Comparison of ENCODE assay signal across 14 cellular contexts in genomic region chr9:92315456-92315855, GRCh38.
"Had no signal": no experiment of that assay in that cellular context is flagged by ENCODE, and none has a peak within 500 bp of the region (broad histone marks: within the 10 kb centered on the region; RNA-seq: fewer than 3 reads in every experiment).

No MANE protein-coding gene starts in this region.

- H3K27ac ChIP-seq: gastroesophageal sphincter, heart right ventricle, lower lobe of right lung, neural progenitor cell, ovary, sigmoid colon, SK-N-MC, spleen had no signal

- H3K4me3 Mint-ChIP-seq: neural progenitor cell had no signal

- H3K9ac ChIP-seq: neural progenitor cell had no signal

- H3K27me3 ChIP-seq: gastroesophageal sphincter, heart right ventricle, neural progenitor cell, ovary, sigmoid colon, spleen had no signal

- H3K27ac Mint-ChIP-seq: neural progenitor cell had no signal

- ATAC-seq: gastroesophageal sphincter, heart right ventricle, left colon, lower lobe of right lung had no signal

- H3K9me3 ChIP-seq: gastroesophageal sphincter, heart right ventricle, lower lobe of right lung, ovary, sigmoid colon, spleen had no signal

- DNase-seq: activated CD4-positive, alpha-beta T cell treated with anti-CD3 and anti-CD28 coated beads for 48 hours; heart right ventricle; left colon; lower lobe of right lung; midbrain; ovary; sigmoid colon; spleen; T-helper 9 cell had no signal

- H2AFZ ChIP-seq: neural progenitor cell had no signal

- H3K9me3 Mint-ChIP-seq: neural progenitor cell had no signal

- FAIRE-seq: colon, endometrium had no signal

- H3K36me3 ChIP-seq: ovary had no signal

- H3K4me1 ChIP-seq: gastroesophageal sphincter, lower lobe of right lung, neural progenitor cell had no signal

- H3K4me3 ChIP-seq: gastroesophageal sphincter, heart right ventricle, lower lobe of right lung, neural progenitor cell, ovary, sigmoid colon, SK-N-MC, spleen had no signal

- H3K4me2 ChIP-seq: neural progenitor cell had no signal

- H3K4me1 Mint-ChIP-seq: neural progenitor cell had no signal
